ENCODE assay signal across 21 cellular contexts in the genomic region with DNA sequence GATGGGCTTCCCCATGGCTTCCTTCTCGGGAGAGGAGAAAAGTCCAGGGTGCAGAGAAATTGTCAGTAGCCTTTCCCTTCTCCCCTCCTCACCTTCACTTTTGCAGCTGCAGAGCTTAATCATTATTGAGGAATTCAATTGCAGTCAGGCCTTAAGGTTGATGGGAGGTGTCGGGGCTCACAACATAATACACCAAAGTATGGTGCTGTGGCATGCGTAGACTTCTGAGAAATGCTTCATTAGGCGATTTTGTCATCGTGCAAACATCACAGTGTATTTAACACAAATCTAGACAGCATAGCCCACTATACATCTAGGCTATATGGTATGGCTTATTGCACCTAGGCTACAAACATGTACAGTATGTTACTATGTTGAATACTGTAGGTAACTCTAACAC.
"Had no signal": no experiment of that assay in that cellular context is flagged by ENCODE, and none has a peak within 500 bp of the region (broad histone marks: within the 10 kb centered on the region; RNA-seq: fewer than 3 reads in every experiment).

No MANE protein-coding gene starts in this region.

- H3K4me3 ChIP-seq: coronary artery, lower lobe of right lung, ovary, psoas muscle, skin epidermis, spleen, suprapubic skin, transverse colon had no signal

- DNase-seq: dermis blood vessel endothelial cell; effector memory CD8-positive, alpha-beta T cell; head of caudate nucleus; left ventricle myocardium superior; lower lobe of right lung; natural killer cell; occipital lobe; ovary; posterior cingulate gyrus; psoas muscle; right cardiac atrium; spleen; stimulated activated CD8-positive, alpha-beta memory T cell treated with anti-CD3 and anti-CD28 coated beads, Interleukin-4, amount 100 ng/mL, for 48 hours; stimulated activated naive CD4-positive, alpha-beta T cell; stimulated activated naive CD8-positive, alpha-beta T cell treated with anti-CD3 and anti-CD28 coated beads, Interleukin-15, amount 100 ng/mL, for 72 hours; transverse colon had no signal

- H3K36me3 Mint-ChIP-seq: natural killer cell had no signal

- H3K9me3 Mint-ChIP-seq: effector memory CD8-positive, alpha-beta T cell; natural killer cell; stimulated activated naive CD8-positive, alpha-beta T cell treated with anti-CD3 and anti-CD28 coated beads, Interleukin-15, amount 100 ng/mL, for 72 hours had no signal

- H3K4me3 Mint-ChIP-seq: effector memory CD8-positive, alpha-beta T cell; natural killer cell; stimulated activated naive CD8-positive, alpha-beta T cell treated with anti-CD3 and anti-CD28 coated beads, Interleukin-15, amount 100 ng/mL, for 72 hours had no signal

- ATAC-seq: effector memory CD8-positive, alpha-beta T cell; left ventricle myocardium superior; lower lobe of right lung; psoas muscle; right cardiac atrium; stimulated activated naive CD8-positive, alpha-beta T cell treated with anti-CD3 and anti-CD28 coated beads, Interleukin-15, amount 100 ng/mL, for 72 hours had no signal

- H3K27ac ChIP-seq: coronary artery, lower lobe of right lung, ovary, psoas muscle, skin epidermis, spleen, suprapubic skin, transverse colon had no signal

- H3K9me3 ChIP-seq: lower lobe of right lung, ovary, psoas muscle, spleen, suprapubic skin, transverse colon had no signal

- H3K4me1 Mint-ChIP-seq: stimulated activated naive CD8-positive, alpha-beta T cell treated with anti-CD3 and anti-CD28 coated beads, Interleukin-15, amount 100 ng/mL, for 72 hours had no signal

- H3K27me3 ChIP-seq: ovary, suprapubic skin, transverse colon had no signal

- H3K36me3 ChIP-seq: lower lobe of right lung, ovary, spleen, suprapubic skin, transverse colon had no signal

- H3K27ac Mint-ChIP-seq: effector memory CD8-positive, alpha-beta T cell; natural killer cell; stimulated activated naive CD8-positive, alpha-beta T cell treated with anti-CD3 and anti-CD28 coated beads, Interleukin-15, amount 100 ng/mL, for 72 hours had no signal

- FAIRE-seq: frontal cortex, keratinocyte had no signal

- H3K4me1 ChIP-seq: lower lobe of right lung, psoas muscle, suprapubic skin had no signal
